ENCODE assay signal across 8 cellular contexts in genomic region chr5:146291421-146292074, GRCh38. TPM values are rescaled to one million over a fixed set of nuclear protein-coding genes. Genes with fewer than 3 reads are reported as not detected.
DNase-seq lines count a peak whose midpoint lies in the region; ATAC-seq and TF ChIP-seq lines count a peak whose summit lies in the region.

No MANE protein-coding gene starts in this region.

- H3K9me3 ChIP-seq in ascending aorta (no peaks in the 10 kb centered on the region), upper lobe of left lung (no peaks in the 10 kb centered on the region)

- WGBS in upper lobe of left lung, 2 donors: 22 to 24% methylated on average over 5 of the region's 5 CpGs

- no peak overlapping the region for H3K27ac Mint-ChIP-seq in immature natural killer cell

- no peak for TF ChIP-seq POLR2A in upper lobe of left lung (IDR thresholded peaks at IDR 0.05)

- no peak for TF ChIP-seq EP300 in upper lobe of left lung (IDR thresholded peaks at IDR 0.05)

- H3K4me3 ChIP-seq in ascending aorta (no peak overlapping the region), upper lobe of left lung (no peak overlapping the region)

- H3K27me3 ChIP-seq in ascending aorta: no peaks in the 10 kb centered on the region
- no peaks in the 10 kb centered on the region for H3K27me3 ChIP-seq in upper lobe of left lung

- H3K4me1 ChIP-seq in ascending aorta (no peaks in the 10 kb centered on the region), upper lobe of left lung (no peaks in the 10 kb centered on the region)

- H3K27ac ChIP-seq in ascending aorta (no peak overlapping the region), upper lobe of left lung (no peak overlapping the region)

- no peak overlapping the region for H3K4me3 Mint-ChIP-seq in immature natural killer cell

- peak in 2 of 3 experiments; percentile 41 to 46 for TF ChIP-seq CTCF in ascending aorta (IDR thresholded peaks at IDR 0.05)
- TF ChIP-seq CTCF in upper lobe of left lung (IDR thresholded peaks at IDR 0.05): peak in 4 of 6 experiments; percentile 40 to 51 (median 47)

- peaks cover 0 to 9% (median 2%) of the 10 kb centered on the region in 3 donors for H3K36me3 Mint-ChIP-seq in immature natural killer cell

- intact Hi-C loops in ascending aorta (cut with DNase I): loop anchor here (2.0 kb wide), 1 partner anchor 135 kb away; no protein-coding TSS in a partner anchor

- in situ Hi-C loops in Caki2 (cut with HindIII; ENCODE audit: low pct_unique_long_range_greater_than_20kb, low sequenced_read_pairs): no loop called here

- peak; percentile 18 for DNase-seq in Caki2 (ENCODE audit: low read depth)
- DNase-seq in NCI-H2227 (lab: John Stamatoyannopoulos, UW; ENCODE audit: unreplicated experiment): peak; percentile 51
- no peak for DNase-seq in ascending aorta (ENCODE audit: low spot score in 2 of 2)
- DNase-seq in immature natural killer cell: peak in 2 of 3 donors; percentile 21 to 27
- no peak for DNase-seq in upper lobe of left lung
- DNase-seq in OCI-M2 (lab: John Stamatoyannopoulos, UW; ENCODE audit: unreplicated experiment): no peak

- H3K27me3 Mint-ChIP-seq in immature natural killer cell (ENCODE audit: low read depth in 3 of 3): no peaks in the 10 kb centered on the region

- ATAC-seq in GM18520 (IDR thresholded peaks at IDR 0.05; ENCODE audit: unreplicated experiment) (peak; percentile 69), HG02981 (IDR thresholded peaks at IDR 0.05; ENCODE audit: unreplicated experiment) (peak; percentile 91), upper lobe of left lung (ENCODE audit: low FRiP score in 2 of 2) (peak in 1 of 2 donors; percentile 68)

- no peaks in the 10 kb centered on the region for H3K4me1 Mint-ChIP-seq in immature natural killer cell

- H3K36me3 ChIP-seq in ascending aorta (peaks cover 0 to 3% of the 10 kb centered on the region in 2 donors), upper lobe of left lung (peaks cover 0 to 13% (median 5%) of the 10 kb centered on the region in 4 donors)

- no peaks in the 10 kb centered on the region for H3K9me3 Mint-ChIP-seq in immature natural killer cell

RNA-seq across cellular contexts. Expression of gene POU4F3, which starts 47.1 kb away (rescaled TPM):
- total RNA-seq in Caki2 (2014; rRNA removed; shearing (Covaris generic); ENCODE audit: low replicate concordance): not detected in 2 replicates
- not detected for total RNA-seq in ascending aorta
- polyA plus RNA-seq in immature natural killer cell: not detected
- total RNA-seq in upper lobe of left lung: under 1 TPM in 3 of 6 donors, not detected in 3; 0.10 to 0.55 (median 0.30) TPM

Comparison
In these comparisons a context has a peak if more than half of its experiments do, and no peak if none do; other contexts are left out.
1. DNase-seq: peak in Caki2 (single experiment), NCI-H2227 (single experiment) and immature natural killer cell (2 of 3); none in ascending aorta (0 of 2), upper lobe of left lung (0 of 2) and OCI-M2 (single experiment).